ENCODE assay signal across 18 cellular contexts in the genomic region with DNA sequence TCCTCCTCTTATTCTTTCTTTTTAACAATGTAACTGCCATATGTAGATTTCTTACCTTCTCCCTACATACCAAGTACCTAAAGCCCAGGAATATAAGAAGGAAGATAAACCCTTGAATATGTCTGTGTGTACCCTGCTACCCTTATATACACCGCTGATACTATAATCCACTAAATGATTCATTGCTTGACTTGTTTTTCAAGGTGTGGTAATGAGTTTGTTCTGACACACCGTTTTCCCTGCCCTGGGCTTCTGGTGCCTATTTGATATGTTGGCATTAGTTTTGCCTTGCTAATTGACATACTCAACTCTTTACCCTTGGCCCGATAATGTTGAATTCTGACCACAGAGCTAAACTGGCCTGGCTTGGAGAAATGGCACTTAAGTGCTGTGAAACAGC.
"Had no signal": no experiment of that assay in that cellular context is flagged by ENCODE, and none has a peak within 500 bp of the region (broad histone marks: within the 10 kb centered on the region; RNA-seq: fewer than 3 reads in every experiment).

No MANE protein-coding gene starts in this region.

- H3K27ac ChIP-seq: ascending aorta, cardiac muscle cell, lower lobe of right lung, pancreas, transverse colon had no signal

- H3K9me3 ChIP-seq: ascending aorta, lower lobe of right lung, pancreas, transverse colon had no signal

- H3K4me1 ChIP-seq: ascending aorta, lower lobe of right lung, pancreas had no signal

- H3K4me3 ChIP-seq: ascending aorta, cardiac muscle cell, lower lobe of right lung, pancreas, transverse colon had no signal

- H3K27me3 ChIP-seq: ascending aorta, cardiac muscle cell, pancreas, transverse colon had no signal

- H3K36me3 ChIP-seq: ascending aorta, cardiac muscle cell, lower lobe of right lung, pancreas, transverse colon had no signal

- FAIRE-seq: pancreas had no signal

- ATAC-seq: left cardiac atrium; lower lobe of right lung; pancreas; stimulated activated memory B cell treated with anti-CD40 and anti-IgM and Interleukin-4, amounts not matched to agents 10 μg/mL and 1 μg/mL and 100 μg/mL, for 72 hours had no signal

- DNase-seq: activated CD4-positive, alpha-beta T cell treated with anti-CD3 and anti-CD28 coated beads, Interleukin-2, amount 10 ng/mL, durations not matched to agents 7 days and 5 days; activated CD8-positive, alpha-beta memory T cell treated with anti-CD3 and anti-CD28 coated beads, Interleukin-2, amount 50 U/mL, for 48 hours; activated naive CD4-positive, alpha-beta T cell treated with Interleukin-2 at 50 U/mL for 16 hours; endodermal cell; foreskin fibroblast; immature natural killer cell; left cardiac atrium; lower lobe of right lung; midbrain; naive B cell; pancreas; stimulated activated CD4-positive, alpha-beta T cell treated with anti-CD3 and anti-CD28 coated beads, Interleukin-1b, Interleukin-23, amount 100 ng/mL, for 48 hours; substantia nigra; T-helper 2 cell; transverse colon had no signal
